Comparison of ENCODE assay signal across 8 cellular contexts in the genomic region with DNA sequence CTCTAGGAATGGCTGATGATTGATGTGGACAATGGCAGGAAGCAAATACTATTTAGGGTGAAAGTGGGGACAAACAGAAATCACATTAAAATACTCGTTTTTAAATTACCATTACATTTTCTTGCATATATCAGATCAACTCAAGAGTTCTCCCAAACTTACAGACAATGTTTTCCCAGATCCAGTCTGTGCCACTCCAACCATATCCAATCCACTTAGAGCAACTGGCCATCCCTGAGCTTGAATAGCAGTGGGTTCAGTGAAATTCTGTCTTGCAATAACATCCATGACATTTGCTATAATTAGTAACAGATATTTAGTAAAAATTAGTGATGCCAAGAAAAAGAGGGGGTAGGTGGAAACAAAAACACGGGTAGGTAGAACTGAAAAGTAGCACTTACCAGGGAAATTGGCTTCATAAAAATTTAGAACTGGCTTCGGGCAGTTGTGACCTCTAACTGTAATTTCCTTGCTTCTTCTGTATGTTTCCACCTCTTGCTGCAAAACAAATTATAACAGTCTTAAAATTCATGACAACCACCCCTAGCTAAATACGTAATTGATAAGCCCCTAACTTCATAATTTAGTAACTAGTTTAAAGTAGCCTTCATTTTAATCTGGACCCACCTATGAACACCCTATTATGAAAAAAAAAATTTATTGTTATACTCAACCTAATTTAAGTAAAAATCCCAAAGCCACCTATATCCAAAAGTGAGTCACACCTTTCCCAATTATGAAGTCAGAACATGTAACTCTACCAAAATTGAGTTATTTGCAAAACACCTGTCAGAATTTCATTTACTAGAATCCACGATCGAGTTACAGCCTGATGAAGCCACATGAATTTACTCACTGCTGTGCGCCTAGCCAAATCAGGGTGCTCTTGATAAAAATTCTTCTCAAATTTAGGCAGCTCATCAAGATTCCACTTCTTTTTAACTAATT. TPM values are rescaled to one million over a fixed set of nuclear protein-coding genes. Genes with fewer than 3 reads are reported as not detected.
DNase-seq lines count a peak whose midpoint lies in the region; ATAC-seq, FAIRE-seq and TF ChIP-seq lines count a peak whose summit lies in the region.

No MANE protein-coding gene starts in this region.

- peak overlapping the region; percentile 100 for H3K27ac Mint-ChIP-seq in nephron

- no peak for DNase-seq in BE2C
- no peak for DNase-seq in MG63
- DNase-seq in dorsolateral prefrontal cortex: no peak
- no peak for DNase-seq in NCI-H2227 treated with DMSO at 0.1 percent for 48 hours (lab: John Stamatoyannopoulos, UW)
- no peak for DNase-seq in frontal cortex (ENCODE audit: low spot score in 2 of 2)
- DNase-seq in activated CD8-positive, alpha-beta memory T cell treated with anti-CD3 and anti-CD28 coated beads, Interleukin-2, amount 50 U/mL, for 4 hours: no peak

- H3K4me1 ChIP-seq in BE2C: no peaks in the 10 kb centered on the region

- H3K4me3 Mint-ChIP-seq in nephron: peak overlapping the region; percentile 97 to 100 (median 99)

- H3K9me3 ChIP-seq in BE2C (no peaks in the 10 kb centered on the region), MG63 (no peaks in the 10 kb centered on the region)

- no peaks in the 10 kb centered on the region for H3K9me3 Mint-ChIP-seq in nephron

- H3K27me3 Mint-ChIP-seq in nephron (ENCODE audit: low read depth): no peaks in the 10 kb centered on the region

- H3K27me3 ChIP-seq in BE2C: no peaks in the 10 kb centered on the region
- H3K27me3 ChIP-seq in MG63: no peaks in the 10 kb centered on the region
- no peaks in the 10 kb centered on the region for H3K27me3 ChIP-seq in dorsolateral prefrontal cortex

- no peak for TF ChIP-seq CTCF in BE2C (IDR thresholded peaks at IDR 0.05; ENCODE audit: low read depth, low read length)
- no peak for TF ChIP-seq CTCF in dorsolateral prefrontal cortex (IDR thresholded peaks at IDR 0.05 in 54 of 56, conservative IDR thresholded peaks at IDR 0.05 in 2 of 56; ENCODE audit: low read depth in 1 of 56, partially characterized antibody in 56 of 56)
- no peak for TF ChIP-seq CTCF in nephron (IDR thresholded peaks at IDR 0.05; ENCODE audit: unreplicated experiment in 3 of 3)

- peak overlapping the region; percentile 73 for H3K4me3 ChIP-seq in BE2C (ENCODE audit: low read depth, low read length)
- H3K4me3 ChIP-seq in MG63: peak overlapping the region; percentile 96
- H3K4me3 ChIP-seq in dorsolateral prefrontal cortex: peak overlapping the region; percentile 70 to 100 (median 95)

- ATAC-seq in HG02884 (IDR thresholded peaks at IDR 0.05; ENCODE audit: unreplicated experiment): no peak

- intact Hi-C loops in dorsolateral prefrontal cortex (cut with DNase I): loop anchor here (10.0 kb wide), 2 partner anchors 669 to 679 kb away; a partner anchor contains a TSS

- peak overlapping the region in 55 of 59 donors; percentile 15 to 100 (median 100) for H3K27ac ChIP-seq in dorsolateral prefrontal cortex

- H3K36me3 ChIP-seq in BE2C: peaks cover 67% of the 10 kb centered on the region
- H3K36me3 ChIP-seq in MG63: peaks cover 75% of the 10 kb centered on the region

- H3K36me3 Mint-ChIP-seq in nephron (ENCODE audit: low read depth): peaks cover 65% of the 10 kb centered on the region

- H3K4me1 Mint-ChIP-seq in nephron: peaks cover 58% of the 10 kb centered on the region

- no peak for FAIRE-seq in frontal cortex (lab: Jason Lieb, UNC)

RNA-seq across cellular contexts. Expression of a gene that starts 2.0 kb away (rescaled TPM):
- 537 TPM for polyA plus RNA-seq in BE2C (2012; ENCODE audit: insufficient read depth, insufficient read length, low read depth)
- total RNA-seq in MG63 (2014; rRNA removed; shearing (Covaris generic); ENCODE audit: low replicate concordance): 420 and 1,383 TPM in 2 replicates
- 100 to 1,000 TPM; 557 to 873 (median 694) TPM for total RNA-seq in dorsolateral prefrontal cortex
- 416 TPM for total RNA-seq in frontal cortex

RNA-seq across cellular contexts. Expression of a gene that starts 2.7 kb away (rescaled TPM):
- polyA plus RNA-seq in BE2C (2012; ENCODE audit: insufficient read depth, insufficient read length, low read depth): 44.5 TPM
- 9.1 and 17.7 TPM in 2 replicates for total RNA-seq in MG63 (2014; rRNA removed; shearing (Covaris generic); ENCODE audit: low replicate concordance)
- total RNA-seq in dorsolateral prefrontal cortex: 10 to 100 TPM; 38.9 to 94.4 (median 62.9) TPM
- 88.0 TPM for total RNA-seq in frontal cortex

RNA-seq across cellular contexts. Expression of a gene that starts 7.2 kb away (rescaled TPM):
- polyA plus RNA-seq in BE2C (2012; ENCODE audit: insufficient read depth, insufficient read length, low read depth): 19.5 TPM
- 2.8 and 10.4 TPM in 2 replicates for total RNA-seq in MG63 (2014; rRNA removed; shearing (Covaris generic); ENCODE audit: low replicate concordance)
- total RNA-seq in dorsolateral prefrontal cortex (10 to 100 TPM in 105 of 120 experiments, 1 to 10 TPM in 15; 5.9 to 25.5 (median 12.7) TPM), frontal cortex (13.5 TPM)

RNA-seq across cellular contexts. Expression of a gene that starts 55.2 kb away (rescaled TPM):
- polyA plus RNA-seq in BE2C (2012; ENCODE audit: insufficient read depth, insufficient read length, low read depth): not detected
- total RNA-seq in MG63 (2014; rRNA removed; shearing (Covaris generic); ENCODE audit: low replicate concordance): 5.6 and 19.0 TPM in 2 replicates
- total RNA-seq in dorsolateral prefrontal cortex (10 to 100 TPM in 9 of 120 experiments, 1 to 10 TPM in 111; 1.1 to 16.6 (median 4.9) TPM), frontal cortex (0.82 TPM)
